Comparison of ENCODE assay signal across 18 cellular contexts in genomic region chr12:55713721-55714120, GRCh38. TPM values are rescaled to one million over a fixed set of nuclear protein-coding genes. Genes with fewer than 3 reads are reported as not detected.
DNase-seq lines count a peak whose midpoint lies in the region; ATAC-seq and TF ChIP-seq lines count a peak whose summit lies in the region.
"Had no signal": no experiment of that assay in that cellular context is flagged by ENCODE, and none has a peak within 500 bp of the region (broad histone marks: within the 10 kb centered on the region; RNA-seq: fewer than 3 reads in every experiment).

No MANE protein-coding gene starts in this region.

- intact Hi-C loops in sigmoid colon (cut with DNase I) (no loop called here), prostate gland (cut with DNase I) (no loop called here)

- H3K27ac ChIP-seq in RWPE2 (ENCODE audit: poor library complexity, severe bottlenecking) (peak overlapping the region; percentile 39), sigmoid colon (peak overlapping the region; percentile 76 to 100 (median 97)), prostate gland (no peak overlapping the region)
- H3K27ac ChIP-seq: neutrophil, SJCRH30 had no signal

- H3K9me3 ChIP-seq in RWPE2 (ENCODE audit: severe bottlenecking): no peaks in the 10 kb centered on the region
- no peaks in the 10 kb centered on the region for H3K9me3 ChIP-seq in sigmoid colon
- no peaks in the 10 kb centered on the region for H3K9me3 ChIP-seq in prostate gland
- H3K9me3 ChIP-seq: neutrophil, SJCRH30 had no signal

- no peak for TF ChIP-seq POLR2A in sigmoid colon (IDR thresholded peaks at IDR 0.05)
- no peak for TF ChIP-seq POLR2A in prostate gland (IDR thresholded peaks at IDR 0.05)

- H3K36me3 ChIP-seq in RWPE2 (ENCODE audit: low read depth): no peaks in the 10 kb centered on the region
- H3K36me3 ChIP-seq in sigmoid colon: no peaks in the 10 kb centered on the region
- no peaks in the 10 kb centered on the region for H3K36me3 ChIP-seq in prostate gland
- H3K36me3 ChIP-seq: SJCRH30 had no signal

- WGBS in sigmoid colon, 2 donors: 80 to 81% methylated on average over 2 of the region's 2 CpGs
- WGBS in prostate gland: 68% methylated on average over 2 of the region's 2 CpGs

- DNase-seq in GM03348 (ENCODE audit: low spot score): peak; percentile 82
- DNase-seq in RWPE2 (ENCODE audit: low spot score): no peak
- DNase-seq in fibroblast of pulmonary artery (ENCODE audit: low read depth): peak; percentile 86
- no peak for DNase-seq in sigmoid colon
- DNase-seq in prostate gland (ENCODE audit: low spot score): no peak
- DNase-seq in NCI-H2227 (lab: John Stamatoyannopoulos, UW; ENCODE audit: unreplicated experiment): no peak
- no peak for DNase-seq in NCI-H526 (lab: John Stamatoyannopoulos, UW)
- DNase-seq: activated B cell treated with CpG ODN at 0.5 μM for 24 hours; activated T-cell treated with anti-CD3 and anti-CD28 coated beads, Interleukin-2, amount 50 U/mL, for 1 hour; Calu3; caudate nucleus; NCI-H1436; NCI-H526 treated with DMSO at 0.1 percent for 48 hours; SJCRH30; stimulated activated naive CD4-positive, alpha-beta T cell treated with Interleukin-2 at 50 U/mL for 16 hours had no signal

- TF ChIP-seq EP300 in sigmoid colon (IDR thresholded peaks at IDR 0.05): no peak

- H3K4me3 ChIP-seq in RWPE2 (ENCODE audit: severe bottlenecking) (no peak overlapping the region), fibroblast of pulmonary artery (replicated peaks; ENCODE audit: low read depth, low read length) (no peak overlapping the region), sigmoid colon (no peak overlapping the region), prostate gland (no peak overlapping the region)
- H3K4me3 ChIP-seq: SJCRH30 had no signal

- ATAC-seq in RWPE2 (ENCODE audit: low read depth) (peak; percentile 2; the same call in 1 of the 3 replicates), GM21717 (IDR thresholded peaks at IDR 0.05; ENCODE audit: unreplicated experiment) (no peak)
- ATAC-seq: esophagus mucosa had no signal

- TF ChIP-seq CTCF in RWPE2 (IDR thresholded peaks at IDR 0.05; ENCODE audit: poor library complexity, severe bottlenecking): no peak
- no peak for TF ChIP-seq CTCF in fibroblast of pulmonary artery (IDR thresholded peaks at IDR 0.05; ENCODE audit: low read length, missing control alignments)
- no peak for TF ChIP-seq CTCF in sigmoid colon (IDR thresholded peaks at IDR 0.05)
- no peak for TF ChIP-seq CTCF in prostate gland (IDR thresholded peaks at IDR 0.05)

- peaks cover 7% of the 10 kb centered on the region for H3K27me3 ChIP-seq in RWPE2 (ENCODE audit: insufficient read depth, poor library complexity, severe bottlenecking)
- H3K27me3 ChIP-seq in sigmoid colon: no peaks in the 10 kb centered on the region
- H3K27me3 ChIP-seq in prostate gland (replicated peaks; ENCODE audit: insufficient read depth): no peaks in the 10 kb centered on the region
- H3K27me3 ChIP-seq: neutrophil, SJCRH30 had no signal

- peaks cover 25% of the 10 kb centered on the region for H3K4me1 ChIP-seq in RWPE2 (ENCODE audit: insufficient read depth, poor library complexity, severe bottlenecking)
- peaks cover 0 to 87% (median 75%) of the 10 kb centered on the region in 4 donors for H3K4me1 ChIP-seq in sigmoid colon
- H3K4me1 ChIP-seq in prostate gland (replicated peaks): peaks cover 12% of the 10 kb centered on the region

RNA-seq across cellular contexts. Expression of gene BLOC1S1, which starts 2.1 kb away (rescaled TPM):
- total RNA-seq in sigmoid colon (100 to 1,000 TPM; 173 to 356 (median 317) TPM), prostate gland (100 to 1,000 TPM; 151 to 240 TPM)
- 100 to 1,000 TPM; 329 to 655 (median 634) TPM for polyA plus RNA-seq in sigmoid colon

RNA-seq across cellular contexts. Expression of gene ITGA7, which starts 6.0 kb away (rescaled TPM):
- total RNA-seq in sigmoid colon: 100 to 1,000 TPM in 3 of 4 donors, 10 to 100 TPM in 1; 66.6 to 588 (median 204) TPM
- 10 to 100 TPM in 1 of 3 donors, 1 to 10 TPM in 2; 1.8 to 21.0 (median 3.6) TPM for polyA plus RNA-seq in sigmoid colon
- 10 to 100 TPM; 17.4 to 37.0 TPM for total RNA-seq in prostate gland

RNA-seq across cellular contexts. Expression of gene RDH5, which starts 6.5 kb away (rescaled TPM):
- total RNA-seq in sigmoid colon (10 to 100 TPM; 11.2 to 37.5 (median 32.1) TPM), prostate gland (10 to 100 TPM in 1 of 2 donors, 1 to 10 TPM in 1; 5.7 to 12.6 TPM)
- polyA plus RNA-seq in sigmoid colon: 10 to 100 TPM in 2 of 3 donors, 1 to 10 TPM in 1; 8.4 to 34.4 (median 27.1) TPM

RNA-seq across cellular contexts. Expression of gene CD63, which starts 15.1 kb away (rescaled TPM):
- 100 to 1,000 TPM; 670 to 933 (median 849) TPM for total RNA-seq in sigmoid colon
- 1,000 to 10,000 TPM in 1 of 3 donors, 100 to 1,000 TPM in 2; 450 to 1,058 (median 486) TPM for polyA plus RNA-seq in sigmoid colon
- 100 to 1,000 TPM; 485 to 585 TPM for total RNA-seq in prostate gland

RNA-seq across cellular contexts. Expression of gene GDF11, which starts 29.2 kb away (rescaled TPM):
- 10 to 100 TPM in 1 of 4 donors, 1 to 10 TPM in 3; 4.3 to 12.2 (median 4.6) TPM for total RNA-seq in sigmoid colon
- polyA plus RNA-seq in sigmoid colon: 1 to 10 TPM; 1.2 to 3.9 (median 2.4) TPM
- 10 to 100 TPM in 1 of 2 donors, 1 to 10 TPM in 1; 4.1 to 10.3 TPM for total RNA-seq in prostate gland

Comparison
In these comparisons a context has a peak if more than half of its experiments do, and no peak if none do; other contexts are left out.
1. DNase-seq: peak in GM03348 (single experiment) and fibroblast of pulmonary artery (single experiment); none in RWPE2 (single experiment), sigmoid colon (single experiment), prostate gland (single experiment), NCI-H2227 (single experiment) and NCI-H526 (0 of 2).
2. H3K27ac ChIP-seq: peak in RWPE2 (single experiment) and sigmoid colon (4 of 4); none in prostate gland (0 of 2).